Comparison of ENCODE assay signal across 8 cellular contexts in the genomic region with DNA sequence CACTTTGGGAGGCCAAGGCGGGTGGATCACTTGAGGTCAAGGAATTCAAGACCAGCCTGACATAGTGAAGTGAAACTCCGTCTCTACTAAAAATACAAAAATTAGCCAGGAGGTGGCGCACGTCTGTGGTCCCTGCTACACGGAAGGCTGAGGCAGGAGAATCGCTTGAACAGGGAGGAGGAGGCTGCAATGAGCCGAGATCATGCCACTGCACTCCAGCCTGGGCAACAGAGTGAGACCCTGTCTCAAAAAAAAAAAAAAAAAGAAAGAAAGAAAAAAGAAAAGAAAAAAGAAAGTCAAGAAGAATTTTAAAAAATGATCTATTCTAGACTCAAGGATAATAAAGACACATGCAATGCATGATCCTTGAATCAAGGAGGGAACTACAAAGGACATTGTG. TPM values are rescaled to one million over a fixed set of nuclear protein-coding genes. Genes with fewer than 3 reads are reported as not detected.
DNase-seq lines count a peak whose midpoint lies in the region; ATAC-seq lines count a peak whose summit lies in the region.
"Not testable (repeated sequence)": the region's sequence is repeated elsewhere in the genome, so short reads cannot be mapped to it uniquely, and the experiment has no call there.

No MANE protein-coding gene starts in this region.

- not testable (repeated sequence) for H3K4me3 Mint-ChIP-seq in natural killer cell treated with Interleukin-12 subunit alpha and Interleukin-12 subunit beta and Interleukin-15 and Interleukin-18, amount 100 ng/mL, for 72 hours

- H3K9me3 Mint-ChIP-seq in natural killer cell treated with Interleukin-12 subunit alpha and Interleukin-12 subunit beta and Interleukin-15 and Interleukin-18, amount 100 ng/mL, for 72 hours: not testable (repeated sequence)

- peak; percentile 50 for ATAC-seq in HG02642 (IDR thresholded peaks at IDR 0.05; ENCODE audit: poor library complexity, unreplicated experiment)
- peak; percentile 58 to 65 for ATAC-seq in natural killer cell treated with Interleukin-12 subunit alpha and Interleukin-12 subunit beta and Interleukin-15 and Interleukin-18, amount 100 ng/mL, for 72 hours

- H3K36me3 Mint-ChIP-seq in natural killer cell treated with Interleukin-12 subunit alpha and Interleukin-12 subunit beta and Interleukin-15 and Interleukin-18, amount 100 ng/mL, for 72 hours: not testable (repeated sequence)

- in situ Hi-C loops in Caki2 (cut with HindIII; ENCODE audit: low pct_unique_long_range_greater_than_20kb, low sequenced_read_pairs): not testable (repeated sequence)

- H3K27me3 Mint-ChIP-seq in natural killer cell treated with Interleukin-12 subunit alpha and Interleukin-12 subunit beta and Interleukin-15 and Interleukin-18, amount 100 ng/mL, for 72 hours: peaks cover 24 to 42% of the 10 kb centered on the region in 2 donors

- H3K27ac Mint-ChIP-seq in natural killer cell treated with Interleukin-12 subunit alpha and Interleukin-12 subunit beta and Interleukin-15 and Interleukin-18, amount 100 ng/mL, for 72 hours: not testable (repeated sequence)

- peak; percentile 60 for DNase-seq in Caki2 (ENCODE audit: low read depth)
- DNase-seq in NCI-H446 (lab: John Stamatoyannopoulos, UW): peak; percentile 42 to 59
- DNase-seq in UCSD-AML1 (lab: John Stamatoyannopoulos, UW; ENCODE audit: unreplicated experiment): peak; percentile 26
- peak; percentile 21 for DNase-seq in activated naive CD8-positive, alpha-beta T cell treated with anti-CD3 and anti-CD28 coated beads, Interleukin-2, amount 50 U/mL, for 16 hours (ENCODE audit: low read depth, low spot score)
- peak; percentile 45 for DNase-seq in foreskin melanocyte
- DNase-seq in natural killer cell treated with Interleukin-12 subunit alpha and Interleukin-12 subunit beta and Interleukin-15 and Interleukin-18, amount 100 ng/mL, for 72 hours (ENCODE audit: low spot score): peak; percentile 74
- DNase-seq in stimulated activated CD8-positive, alpha-beta memory T cell treated with anti-CD3 and anti-CD28 coated beads, Interleukin-7, amount 100 ng/mL, for 24 hours (ENCODE audit: low read depth): peak; percentile 5

- H3K4me1 Mint-ChIP-seq in natural killer cell treated with Interleukin-12 subunit alpha and Interleukin-12 subunit beta and Interleukin-15 and Interleukin-18, amount 100 ng/mL, for 72 hours (ENCODE audit: low read depth in 2 of 2): not testable (repeated sequence)

RNA-seq across cellular contexts. Expression of gene UNC5CL, which starts 32.8 kb away (rescaled TPM):
- 1.1 and 4.4 TPM in 2 replicates for total RNA-seq in Caki2 (2014; rRNA removed; shearing (Covaris generic); ENCODE audit: low replicate concordance)
- 1 to 10 TPM; 2.4 to 5.0 TPM for total RNA-seq in natural killer cell treated with Interleukin-12 subunit alpha and Interleukin-12 subunit beta and Interleukin-15 and Interleukin-18, amount 100 ng/mL, for 72 hours

RNA-seq across cellular contexts. Expression of gene TSPO2, which starts 36.0 kb away (rescaled TPM):
- total RNA-seq in Caki2 (2014; rRNA removed; shearing (Covaris generic); ENCODE audit: low replicate concordance): not detected in 2 replicates
- not detected for total RNA-seq in natural killer cell treated with Interleukin-12 subunit alpha and Interleukin-12 subunit beta and Interleukin-15 and Interleukin-18, amount 100 ng/mL, for 72 hours

RNA-seq across cellular contexts. Expression of gene APOBEC2, which starts 46.8 kb away (rescaled TPM):
- total RNA-seq in Caki2 (2014; rRNA removed; shearing (Covaris generic); ENCODE audit: low replicate concordance): not detected in 2 replicates
- total RNA-seq in natural killer cell treated with Interleukin-12 subunit alpha and Interleukin-12 subunit beta and Interleukin-15 and Interleukin-18, amount 100 ng/mL, for 72 hours: not detected

Comparison
In these comparisons a context has a peak if more than half of its experiments do, and no peak if none do; other contexts are left out.
1. Peak in every context shown above with its lines: DNase-seq and ATAC-seq.
2. DNase-seq: peak in every context shown above with its lines; median percentile 74 in natural killer cell treated with Interleukin-12 subunit alpha and Interleukin-12 subunit beta and Interleukin-15 and Interleukin-18, amount 100 ng/mL, for 72 hours; 60 in Caki2; 50 in NCI-H446; 45 in foreskin melanocyte; 26 in UCSD-AML1; 21 in activated naive CD8-positive, alpha-beta T cell treated with anti-CD3 and anti-CD28 coated beads, Interleukin-2, amount 50 U/mL, for 16 hours; 5 in stimulated activated CD8-positive, alpha-beta memory T cell treated with anti-CD3 and anti-CD28 coated beads, Interleukin-7, amount 100 ng/mL, for 24 hours.